In the genomic region with DNA sequence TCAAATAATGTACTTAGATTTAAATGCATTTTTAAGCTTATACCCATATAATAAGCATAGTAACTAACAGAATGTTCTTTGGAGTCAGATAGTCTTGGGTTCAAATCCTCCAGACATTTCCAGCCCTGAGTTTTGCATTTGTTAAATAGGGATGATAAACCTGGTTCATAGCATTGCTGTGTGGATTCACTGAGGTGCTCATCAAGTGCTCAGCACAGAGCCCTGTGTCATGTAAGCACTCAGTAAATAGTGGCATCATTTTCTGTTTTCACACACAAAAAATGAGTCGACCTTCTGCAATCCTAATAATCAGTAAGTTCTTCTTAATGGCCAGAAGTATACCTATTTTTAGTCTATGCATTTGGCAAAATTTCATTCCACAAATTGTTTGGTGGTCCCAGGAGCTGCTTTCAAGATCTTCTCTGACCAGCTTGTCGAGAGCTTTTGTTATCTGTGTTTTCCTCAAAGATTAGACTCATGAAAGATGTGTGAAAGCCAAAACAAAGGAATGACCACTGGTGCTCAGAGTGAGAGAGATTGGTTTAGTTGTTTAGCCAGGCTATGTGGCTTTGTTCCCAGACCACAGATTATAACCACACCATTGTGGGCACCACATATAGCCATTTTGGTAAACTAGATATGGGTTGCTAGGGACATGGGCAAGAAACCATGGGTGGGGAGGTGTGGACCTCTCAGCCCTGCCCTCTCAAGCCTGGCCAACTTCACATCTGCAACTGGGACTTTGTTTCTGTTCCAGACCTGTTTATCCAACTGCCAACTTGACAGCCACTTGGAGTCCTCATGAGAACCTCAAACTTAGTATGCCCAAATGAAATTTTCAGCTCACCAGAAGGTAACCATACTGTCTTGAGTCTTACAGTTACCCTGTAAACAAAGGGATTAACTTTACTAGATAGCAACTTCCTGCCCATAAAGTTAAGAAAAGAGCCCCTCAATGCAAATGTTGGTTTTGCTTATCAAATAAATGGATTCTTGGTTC, we compare ENCODE assay signal across 16 cellular contexts. TPM values are rescaled to one million over a fixed set of nuclear protein-coding genes. Genes with fewer than 3 reads are reported as not detected.
A peak's percentile ranks its signal among the peaks of the same experiment; 100 is the strongest.
DNase-seq lines count a peak whose midpoint lies in the region; ATAC-seq and TF ChIP-seq lines count a peak whose summit lies in the region.
"Had no signal": no experiment of that assay in that cellular context is flagged by ENCODE, and none has a peak within 500 bp of the region (broad histone marks: within the 10 kb centered on the region; RNA-seq: fewer than 3 reads in every experiment).

No MANE protein-coding gene starts in this region.

- peaks cover 11% of the 10 kb centered on the region for H3K4me1 Mint-ChIP-seq in activated CD4-positive, alpha-beta T cell treated with anti-CD3 and anti-CD28 coated beads, Interleukin-2, amount 10 ng/mL, durations not matched to agents 24 days and 14 days
- peaks cover 5% of the 10 kb centered on the region for H3K4me1 Mint-ChIP-seq in progenitor cell of endocrine pancreas (ENCODE audit: low read depth)
- H3K4me1 Mint-ChIP-seq in activated CD4-positive, alpha-beta T cell treated with anti-CD3 and anti-CD28 coated beads for 36 hours = peaks cover 2% of the 10 kb centered on the region
- H3K4me1 Mint-ChIP-seq in T-helper 2 cell treated with Interferon-gamma antibody and Interleukin-4, amounts not matched to agents 5 μg/mL and 100 μg/mL, for 36 hours (ENCODE audit: low read depth) = peaks cover 24% of the 10 kb centered on the region

- H2AFZ ChIP-seq in mammary epithelial cell (ENCODE audit: low read depth, low read length) = no peak overlapping the region

- no peak for TF ChIP-seq POLR2A in NB4 (IDR thresholded peaks at IDR 0.05; ENCODE audit: extremely low read depth, insufficient read length)

- H3K9me3 Mint-ChIP-seq in activated CD4-positive, alpha-beta T cell treated with anti-CD3 and anti-CD28 coated beads, Interleukin-2, amount 10 ng/mL, durations not matched to agents 24 days and 14 days = no peaks in the 10 kb centered on the region
- no peaks in the 10 kb centered on the region for H3K9me3 Mint-ChIP-seq in progenitor cell of endocrine pancreas (ENCODE audit: low read depth)
- no peaks in the 10 kb centered on the region for H3K9me3 Mint-ChIP-seq in activated CD4-positive, alpha-beta T cell treated with anti-CD3 and anti-CD28 coated beads for 36 hours (ENCODE audit: low read depth)
- H3K9me3 Mint-ChIP-seq in T-helper 2 cell treated with Interferon-gamma antibody and Interleukin-4, amounts not matched to agents 5 μg/mL and 100 μg/mL, for 36 hours = no peaks in the 10 kb centered on the region

- no peak overlapping the region for H3K9ac ChIP-seq in mammary epithelial cell (ENCODE audit: insufficient read depth, low read length)
- H3K9ac ChIP-seq: BLaER1 had no signal

- H3K27ac ChIP-seq in mammary epithelial cell (ENCODE audit: insufficient read depth, low read depth, low read length) = no peak overlapping the region
- H3K27ac ChIP-seq: BLaER1 had no signal

- H3K4me1 ChIP-seq in mammary epithelial cell (ENCODE audit: insufficient read depth, low read length) = no peaks in the 10 kb centered on the region
- H3K4me1 ChIP-seq: BLaER1, HAP-1 had no signal

- dilution Hi-C loops in mammary epithelial cell (cut with HindIII; ENCODE audit: low sequenced_read_pairs) = no loop called here

- no TSS peak for BruUV-seq in mammary epithelial cell (replicated peaks; lab: Mats Ljungman, UMichigan)

- H3K4me3 Mint-ChIP-seq in activated CD4-positive, alpha-beta T cell treated with anti-CD3 and anti-CD28 coated beads, Interleukin-2, amount 10 ng/mL, durations not matched to agents 24 days and 14 days = no peak overlapping the region
- no peak overlapping the region for H3K4me3 Mint-ChIP-seq in progenitor cell of endocrine pancreas (ENCODE audit: low read depth)
- H3K4me3 Mint-ChIP-seq in activated CD4-positive, alpha-beta T cell treated with anti-CD3 and anti-CD28 coated beads for 36 hours = no peak overlapping the region
- no peak overlapping the region for H3K4me3 Mint-ChIP-seq in T-helper 2 cell treated with Interferon-gamma antibody and Interleukin-4, amounts not matched to agents 5 μg/mL and 100 μg/mL, for 36 hours

- no peak overlapping the region for H3K27ac Mint-ChIP-seq in activated CD4-positive, alpha-beta T cell treated with anti-CD3 and anti-CD28 coated beads, Interleukin-2, amount 10 ng/mL, durations not matched to agents 24 days and 14 days
- peak overlapping the region; percentile 45 for H3K27ac Mint-ChIP-seq in progenitor cell of endocrine pancreas
- no peak overlapping the region for H3K27ac Mint-ChIP-seq in activated CD4-positive, alpha-beta T cell treated with anti-CD3 and anti-CD28 coated beads for 36 hours
- H3K27ac Mint-ChIP-seq in T-helper 2 cell treated with Interferon-gamma antibody and Interleukin-4, amounts not matched to agents 5 μg/mL and 100 μg/mL, for 36 hours = no peak overlapping the region

- H3K4me2 ChIP-seq in mammary epithelial cell (ENCODE audit: insufficient read depth, low read depth, low read length) = no peak overlapping the region
- H3K4me2 ChIP-seq: BLaER1 had no signal

- no peaks in the 10 kb centered on the region for H3K79me2 ChIP-seq in mammary epithelial cell (ENCODE audit: insufficient read depth, low read length)

- TF ChIP-seq CTCF in NB4 (IDR thresholded peaks at IDR 0.05; ENCODE audit: low read depth, low read length) (no peak), progenitor cell of endocrine pancreas (IDR thresholded peaks at IDR 0.05; ENCODE audit: unreplicated experiment) (no peak), mammary epithelial cell (conservative IDR thresholded peaks at IDR 0.05 in 1 of 2, IDR thresholded peaks at IDR 0.05 in 1 of 2; ENCODE audit: extremely low read depth in 1 of 2, insufficient read depth in 1 of 2, low read depth in 1 of 2, low read length in 2 of 2) (no peak)

- DNase-seq in activated CD4-positive, alpha-beta T cell treated with anti-CD3 and anti-CD28 coated beads, Interleukin-2, amount 10 ng/mL, durations not matched to agents 24 days and 14 days = peak; percentile 53
- DNase-seq in activated CD4-positive, alpha-beta T cell treated with anti-CD3 and anti-CD28 coated beads, Interleukin-2, amount 50 U/mL, for 48 hours = no peak
- DNase-seq in NB4 (ENCODE audit: low read depth) (peak; percentile 56), astrocyte of the hippocampus (ENCODE audit: low read depth, low spot score) (peak; percentile 1), progenitor cell of endocrine pancreas (ENCODE audit: low spot score, unreplicated experiment) (no peak), mammary epithelial cell (no peak)
- no peak for DNase-seq in activated CD4-positive, alpha-beta T cell treated with anti-CD3 and anti-CD28 coated beads for 36 hours
- no peak for DNase-seq in T-helper 2 cell treated with Interferon-gamma antibody and Interleukin-4, amounts not matched to agents 5 μg/mL and 100 μg/mL, for 36 hours (ENCODE audit: low spot score)
- DNase-seq: 8988T, DMS153, Kasumi-1, NCI-H1048, NCI-H748 treated with DMSO at 0.1 percent for 48 hours had no signal

- no peaks in the 10 kb centered on the region for H4K20me1 ChIP-seq in mammary epithelial cell (ENCODE audit: insufficient read depth, low read length)
- H4K20me1 ChIP-seq: BLaER1 had no signal

- CTCF ChIA-PET in mammary epithelial cell (lab: Charles Lee; ENCODE audit: low non-redundant PET) = interaction anchor here (0.7 kb wide), 1 partner anchor 1979 kb away, joined by 5 read pairs; no protein-coding TSS in a partner anchor
- CTCF ChIA-PET in activated CD4-positive, alpha-beta T cell treated with anti-CD3 and anti-CD28 coated beads for 36 hours (lab: Charles Lee) = interaction anchor here (1.8 to 2.1 kb wide), 2 partner anchors 22 to 43 kb away, joined by 5 read pairs; no protein-coding TSS in a partner anchor

- intact Hi-C loops in activated CD4-positive, alpha-beta T cell treated with anti-CD3 and anti-CD28 coated beads, Interleukin-2, amount 10 ng/mL, durations not matched to agents 24 days and 14 days (cut with micrococcal nuclease) = no loop called here
- intact Hi-C loops in mammary epithelial cell (cut with micrococcal nuclease) = no loop called here
- intact Hi-C loops in activated CD4-positive, alpha-beta T cell treated with anti-CD3 and anti-CD28 coated beads for 36 hours (cut with DNase I, micrococcal nuclease) = no loop called here

- WGBS in mammary epithelial cell (ENCODE audit: low coverage, missing lambda C conversion rate) = 46% methylated on average over 2 of the region's 2 CpGs

- H3K9me3 ChIP-seq in mammary epithelial cell (replicated peaks; ENCODE audit: insufficient read depth, low read length) = no peaks in the 10 kb centered on the region
- H3K9me3 ChIP-seq: BLaER1, HAP-1 had no signal

- H3K4me3 ChIP-seq in NB4 (ENCODE audit: low read depth, low read length) = no peak overlapping the region
- no peak overlapping the region for H3K4me3 ChIP-seq in mammary epithelial cell (replicated peaks in 1 of 3; ENCODE audit: insufficient read depth in 1 of 3, low read depth in 2 of 3, low read length in 3 of 3)
- H3K4me3 ChIP-seq: BLaER1, HAP-1 had no signal

- no peak for ATAC-seq in activated CD4-positive, alpha-beta T cell treated with anti-CD3 and anti-CD28 coated beads for 36 hours
- ATAC-seq: HepG2 had no signal

- POLR2A ChIA-PET in activated CD4-positive, alpha-beta T cell treated with anti-CD3 and anti-CD28 coated beads for 36 hours (lab: Charles Lee) = no interaction called here

- in situ Hi-C loops in mammary epithelial cell (cut with MboI; ENCODE audit: low sequenced_read_pairs in 2 of 2) = no loop called here

- no peaks in the 10 kb centered on the region for H3K36me3 Mint-ChIP-seq in activated CD4-positive, alpha-beta T cell treated with anti-CD3 and anti-CD28 coated beads, Interleukin-2, amount 10 ng/mL, durations not matched to agents 24 days and 14 days (ENCODE audit: low read depth)
- H3K36me3 Mint-ChIP-seq in progenitor cell of endocrine pancreas (ENCODE audit: insufficient read depth) = no peaks in the 10 kb centered on the region
- no peaks in the 10 kb centered on the region for H3K36me3 Mint-ChIP-seq in activated CD4-positive, alpha-beta T cell treated with anti-CD3 and anti-CD28 coated beads for 36 hours (ENCODE audit: low read depth)
- peaks cover 20% of the 10 kb centered on the region for H3K36me3 Mint-ChIP-seq in T-helper 2 cell treated with Interferon-gamma antibody and Interleukin-4, amounts not matched to agents 5 μg/mL and 100 μg/mL, for 36 hours (ENCODE audit: low read depth)

- no peaks in the 10 kb centered on the region for H3K27me3 ChIP-seq in mammary epithelial cell (ENCODE audit: insufficient read depth, low read length)
- H3K27me3 ChIP-seq: BLaER1 had no signal

- H3K27me3 Mint-ChIP-seq in activated CD4-positive, alpha-beta T cell treated with anti-CD3 and anti-CD28 coated beads, Interleukin-2, amount 10 ng/mL, durations not matched to agents 24 days and 14 days = peaks cover 4% of the 10 kb centered on the region
- H3K27me3 Mint-ChIP-seq in progenitor cell of endocrine pancreas = no peaks in the 10 kb centered on the region
- peaks cover 4% of the 10 kb centered on the region for H3K27me3 Mint-ChIP-seq in activated CD4-positive, alpha-beta T cell treated with anti-CD3 and anti-CD28 coated beads for 36 hours
- H3K27me3 Mint-ChIP-seq in T-helper 2 cell treated with Interferon-gamma antibody and Interleukin-4, amounts not matched to agents 5 μg/mL and 100 μg/mL, for 36 hours (ENCODE audit: low read depth) = peaks cover 8% of the 10 kb centered on the region

- H3K36me3 ChIP-seq in mammary epithelial cell (ENCODE audit: insufficient read depth, low read length) = no peaks in the 10 kb centered on the region
- H3K36me3 ChIP-seq: BLaER1, HAP-1 had no signal

RNA-seq across cellular contexts. Expression of gene DOCK8, which starts 45.0 kb away (rescaled TPM):
- 121 TPM in 2 replicates for total RNA-seq in activated CD4-positive, alpha-beta T cell treated with anti-CD3 and anti-CD28 coated beads, Interleukin-2, amount 10 ng/mL, durations not matched to agents 24 days and 14 days
- total RNA-seq in progenitor cell of endocrine pancreas (5.7 and 8.3 TPM in 2 replicates), mammary epithelial cell (1 to 10 TPM; 4.0 to 5.0 TPM)
- polyA plus RNA-seq in mammary epithelial cell = 0.83 TPM
- 0.67 TPM for polyA minus RNA-seq in mammary epithelial cell
- total RNA-seq in activated CD4-positive, alpha-beta T cell treated with anti-CD3 and anti-CD28 coated beads for 36 hours = 100 to 1,000 TPM; 100 to 125 TPM

Comparison
In these comparisons a context has a peak if more than half of its experiments do, and no peak if none do; other contexts are left out.
1. DNase-seq: peak in activated CD4-positive, alpha-beta T cell treated with anti-CD3 and anti-CD28 coated beads, Interleukin-2, amount 10 ng/mL, durations not matched to agents 24 days and 14 days (single experiment), NB4 (single experiment) and astrocyte of the hippocampus (single experiment); none in activated CD4-positive, alpha-beta T cell treated with anti-CD3 and anti-CD28 coated beads, Interleukin-2, amount 50 U/mL, for 48 hours (0 of 2), progenitor cell of endocrine pancreas (single experiment), mammary epithelial cell (single experiment), activated CD4-positive, alpha-beta T cell treated with anti-CD3 and anti-CD28 coated beads for 36 hours (single experiment) and T-helper 2 cell treated with Interferon-gamma antibody and Interleukin-4, amounts not matched to agents 5 μg/mL and 100 μg/mL, for 36 hours (single experiment).
2. RNA of gene DOCK8, which starts 45.0 kb away (total RNA-seq): 100 to 125 TPM in activated CD4-positive, alpha-beta T cell treated with anti-CD3 and anti-CD28 coated beads for 36 hours and 121 TPM in activated CD4-positive, alpha-beta T cell treated with anti-CD3 and anti-CD28 coated beads, Interleukin-2, amount 10 ng/mL, durations not matched to agents 24 days and 14 days; 5.7 to 8.3 TPM in progenitor cell of endocrine pancreas and 4.0 to 5.0 TPM in mammary epithelial cell; every median in the first group is over 10 times any median in the second.